In genomic region chr22:20107471-20107901, GRCh38 we compare ENCODE assay signal across 1 cellular context.
TF ChIP-seq lines count a peak whose summit lies in the region.

No MANE protein-coding gene starts in this region.

TF ChIP-seq in K562, 482 proteins besides CTCF, POLR2A, EP300 and RAD21 (continued from another document):
- TF ChIP-seq, protein P1, sequence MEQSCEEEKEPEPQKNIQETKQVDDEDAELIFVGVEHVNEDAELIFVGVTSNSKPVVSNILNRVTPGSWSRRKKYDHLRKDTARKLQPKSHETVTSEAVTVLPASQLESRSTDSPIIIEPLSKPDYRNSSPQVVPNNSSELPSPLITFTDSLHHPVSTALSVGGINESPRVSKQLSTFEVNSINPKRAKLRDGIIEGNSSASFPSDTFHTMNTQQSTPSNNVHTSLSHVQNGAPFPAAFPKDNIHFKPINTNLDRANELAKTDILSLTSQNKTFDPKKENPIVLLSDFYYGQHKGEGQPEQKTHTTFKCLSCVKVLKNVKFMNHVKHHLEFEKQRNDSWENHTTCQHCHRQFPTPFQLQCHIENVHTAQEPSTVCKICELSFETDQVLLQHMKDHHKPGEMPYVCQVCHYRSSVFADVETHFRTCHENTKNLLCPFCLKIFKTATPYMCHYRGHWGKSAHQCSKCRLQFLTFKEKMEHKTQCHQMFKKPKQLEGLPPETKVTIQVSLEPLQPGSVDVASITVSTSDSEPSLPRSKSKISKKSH (CRISPR knock-in tag; IDR thresholded peaks at IDR 0.05), result no peak
- TF ChIP-seq, protein P2, sequence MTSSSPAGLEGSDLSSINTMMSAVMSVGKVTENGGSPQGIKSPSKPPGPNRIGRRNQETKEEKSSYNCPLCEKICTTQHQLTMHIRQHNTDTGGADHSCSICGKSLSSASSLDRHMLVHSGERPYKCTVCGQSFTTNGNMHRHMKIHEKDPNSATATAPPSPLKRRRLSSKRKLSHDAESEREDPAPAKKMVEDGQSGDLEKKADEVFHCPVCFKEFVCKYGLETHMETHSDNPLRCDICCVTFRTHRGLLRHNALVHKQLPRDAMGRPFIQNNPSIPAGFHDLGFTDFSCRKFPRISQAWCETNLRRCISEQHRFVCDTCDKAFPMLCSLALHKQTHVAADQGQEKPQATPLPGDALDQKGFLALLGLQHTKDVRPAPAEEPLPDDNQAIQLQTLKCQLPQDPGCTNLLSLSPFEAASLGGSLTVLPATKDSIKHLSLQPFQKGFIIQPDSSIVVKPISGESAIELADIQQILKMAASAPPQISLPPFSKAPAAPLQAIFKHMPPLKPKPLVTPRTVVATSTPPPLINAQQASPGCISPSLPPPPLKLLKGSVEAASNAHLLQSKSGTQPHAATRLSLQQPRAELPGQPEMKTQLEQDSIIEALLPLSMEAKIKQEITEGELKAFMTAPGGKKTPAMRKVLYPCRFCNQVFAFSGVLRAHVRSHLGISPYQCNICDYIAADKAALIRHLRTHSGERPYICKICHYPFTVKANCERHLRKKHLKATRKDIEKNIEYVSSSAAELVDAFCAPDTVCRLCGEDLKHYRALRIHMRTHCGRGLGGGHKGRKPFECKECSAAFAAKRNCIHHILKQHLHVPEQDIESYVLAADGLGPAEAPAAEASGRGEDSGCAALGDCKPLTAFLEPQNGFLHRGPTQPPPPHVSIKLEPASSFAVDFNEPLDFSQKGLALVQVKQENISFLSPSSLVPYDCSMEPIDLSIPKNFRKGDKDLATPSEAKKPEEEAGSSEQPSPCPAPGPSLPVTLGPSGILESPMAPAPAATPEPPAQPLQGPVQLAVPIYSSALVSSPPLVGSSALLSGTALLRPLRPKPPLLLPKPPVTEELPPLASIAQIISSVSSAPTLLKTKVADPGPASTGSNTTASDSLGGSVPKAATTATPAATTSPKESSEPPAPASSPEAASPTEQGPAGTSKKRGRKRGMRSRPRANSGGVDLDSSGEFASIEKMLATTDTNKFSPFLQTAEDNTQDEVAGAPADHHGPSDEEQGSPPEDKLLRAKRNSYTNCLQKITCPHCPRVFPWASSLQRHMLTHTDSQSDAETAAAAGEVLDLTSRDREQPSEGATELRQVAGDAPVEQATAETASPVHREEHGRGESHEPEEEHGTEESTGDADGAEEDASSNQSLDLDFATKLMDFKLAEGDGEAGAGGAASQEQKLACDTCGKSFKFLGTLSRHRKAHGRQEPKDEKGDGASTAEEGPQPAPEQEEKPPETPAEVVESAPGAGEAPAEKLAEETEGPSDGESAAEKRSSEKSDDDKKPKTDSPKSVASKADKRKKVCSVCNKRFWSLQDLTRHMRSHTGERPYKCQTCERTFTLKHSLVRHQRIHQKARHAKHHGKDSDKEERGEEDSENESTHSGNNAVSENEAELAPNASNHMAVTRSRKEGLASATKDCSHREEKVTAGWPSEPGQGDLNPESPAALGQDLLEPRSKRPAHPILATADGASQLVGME (CRISPR knock-in tag; IDR thresholded peaks at IDR 0.05), result 0 out of 2 replicates have a peak, but pooled peaks have one; percentile 5
- TF ChIP-seq ZNF584 (CRISPR knock-in tag; IDR thresholded peaks at IDR 0.05; ENCODE audit: low read depth), result no peak
- TF ChIP-seq ZBTB34 (CRISPR knock-in tag; IDR thresholded peaks at IDR 0.05), result no peak
- no peak for TF ChIP-seq RBFOX2 (IDR thresholded peaks at IDR 0.05; ENCODE audit: low read depth, low read length)
- TF ChIP-seq ZBED1 (IDR thresholded peaks at IDR 0.05), result peak; percentile 22; the same call in 1 of the 2 replicates
- TF ChIP-seq ZNF354B (CRISPR knock-in tag; IDR thresholded peaks at IDR 0.05), result no peak
